23 cellular contexts compared by ENCODE assay signal in the genomic region with DNA sequence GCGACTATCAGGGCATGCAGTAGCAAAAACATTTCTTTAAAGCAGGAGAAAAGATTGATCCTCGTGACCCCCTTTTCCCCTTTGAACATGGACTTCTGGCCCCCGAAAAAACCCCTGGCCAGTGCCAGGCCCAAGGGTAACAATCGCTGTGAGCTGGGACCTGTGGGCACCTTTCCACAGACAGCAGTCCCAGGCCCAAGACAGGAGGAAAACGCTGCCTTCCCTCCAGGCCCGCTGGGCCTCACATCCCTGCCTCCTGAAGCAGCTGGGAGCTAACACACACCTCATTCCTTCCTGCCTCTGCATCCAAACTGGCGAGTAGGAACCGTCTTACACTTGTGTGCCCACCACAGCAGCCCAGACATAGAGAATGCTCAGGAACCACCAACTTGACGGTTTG. TPM values are rescaled to one million over a fixed set of nuclear protein-coding genes. Genes with fewer than 3 reads are reported as not detected.
DNase-seq lines count a peak whose midpoint lies in the region; ATAC-seq and TF ChIP-seq lines count a peak whose summit lies in the region.
"Had no signal": no experiment of that assay in that cellular context is flagged by ENCODE, and none has a peak within 500 bp of the region (broad histone marks: within the 10 kb centered on the region; RNA-seq: fewer than 3 reads in every experiment).

No MANE protein-coding gene starts in this region.

- peak overlapping the region; percentile 31 for H3K27ac Mint-ChIP-seq in endothelial cell (ENCODE audit: unreplicated experiment)
- H3K27ac Mint-ChIP-seq in activated naive CD8-positive, alpha-beta T cell treated with anti-CD3 and anti-CD28 coated beads for 36 hours: no peak overlapping the region
- H3K27ac Mint-ChIP-seq: activated T-cell treated with anti-CD3 and anti-CD28 coated beads, Interleukin-2, amount 50 U/mL, for 72 hours; effector memory CD8-positive, alpha-beta T cell; immature natural killer cell; natural killer cell; stimulated activated naive CD8-positive, alpha-beta T cell treated with anti-CD3 and anti-CD28 coated beads, Interleukin-15, amount 100 ng/mL, for 72 hours had no signal

- no peaks in the 10 kb centered on the region for H3K36me3 ChIP-seq in stomach smooth muscle (ENCODE audit: control insufficient read depth in 2 of 2, insufficient read depth in 2 of 2, low read length in 2 of 2)

- no peaks in the 10 kb centered on the region for H3K27me3 ChIP-seq in stomach smooth muscle (ENCODE audit: control insufficient read depth in 1 of 2, insufficient read depth in 2 of 2, low read length in 2 of 2)

- ATAC-seq in HG03520 (IDR thresholded peaks at IDR 0.05; ENCODE audit: unreplicated experiment): no peak
- no peak for ATAC-seq in HG02852 (IDR thresholded peaks at IDR 0.05; ENCODE audit: unreplicated experiment)
- ATAC-seq: activated T-cell treated with anti-CD3 and anti-CD28 coated beads, Interleukin-2, amount 50 U/mL, for 72 hours; effector memory CD8-positive, alpha-beta T cell; natural killer cell; stimulated activated naive CD8-positive, alpha-beta T cell treated with anti-CD3 and anti-CD28 coated beads, Interleukin-15, amount 100 ng/mL, for 72 hours had no signal

- H3K4me3 ChIP-seq in stomach smooth muscle (ENCODE audit: low read length in 2 of 2): peak overlapping the region in 1 of 2 donors; percentile 57
- H3K4me3 ChIP-seq: smooth muscle cell had no signal

- no peaks in the 10 kb centered on the region for H3K4me1 ChIP-seq in stomach smooth muscle (ENCODE audit: control insufficient read depth, insufficient read depth, low read length)

- H3K9me3 ChIP-seq in stomach smooth muscle (ENCODE audit: control insufficient read depth in 2 of 2, low read length in 2 of 2): no peaks in the 10 kb centered on the region

- intact Hi-C loops in posterior vena cava (cut with DNase I): no loop called here

- peaks cover 40% of the 10 kb centered on the region for H3K4me1 Mint-ChIP-seq in endothelial cell (ENCODE audit: unreplicated experiment)
- H3K4me1 Mint-ChIP-seq in activated naive CD8-positive, alpha-beta T cell treated with anti-CD3 and anti-CD28 coated beads for 36 hours: no peaks in the 10 kb centered on the region
- H3K4me1 Mint-ChIP-seq: immature natural killer cell; natural killer cell; stimulated activated naive CD8-positive, alpha-beta T cell treated with anti-CD3 and anti-CD28 coated beads, Interleukin-15, amount 100 ng/mL, for 72 hours had no signal

- H3K4me3 Mint-ChIP-seq in endothelial cell (ENCODE audit: unreplicated experiment): peak overlapping the region; percentile 38
- no peak overlapping the region for H3K4me3 Mint-ChIP-seq in activated naive CD8-positive, alpha-beta T cell treated with anti-CD3 and anti-CD28 coated beads for 36 hours
- H3K4me3 Mint-ChIP-seq: activated T-cell treated with anti-CD3 and anti-CD28 coated beads, Interleukin-2, amount 50 U/mL, for 72 hours; effector memory CD8-positive, alpha-beta T cell; immature natural killer cell; natural killer cell; stimulated activated naive CD8-positive, alpha-beta T cell treated with anti-CD3 and anti-CD28 coated beads, Interleukin-15, amount 100 ng/mL, for 72 hours had no signal

- DNase-seq in GM10266 (ENCODE audit: extremely low spot score): peak; percentile 1
- DNase-seq in endothelial cell (ENCODE audit: low spot score): no peak
- DNase-seq in mesenteric fat pad (ENCODE audit: low spot score): peak; percentile 33
- no peak for DNase-seq in activated naive CD8-positive, alpha-beta T cell treated with anti-CD3 and anti-CD28 coated beads for 36 hours
- no peak for DNase-seq in posterior vena cava (ENCODE audit: low spot score)
- DNase-seq: activated CD4-positive, CD25-positive, alpha-beta regulatory T cell treated with anti-CD3 and anti-CD28 coated beads, Interleukin-2, amount 50 U/mL, for 72 hours; activated CD8-positive, alpha-beta memory T cell treated with anti-CD3 and anti-CD28 coated beads for 24 hours; activated naive CD4-positive, alpha-beta T cell treated with anti-CD3 and anti-CD28 coated beads, Interleukin-2, amount 50 U/mL, for 16 hours; activated T-cell treated with anti-CD3 and anti-CD28 coated beads, Interleukin-2, amount 50 U/mL, for 72 hours; effector memory CD8-positive, alpha-beta T cell; immature natural killer cell; natural killer cell; NCI-H1417; NCI-H524 treated with DMSO at 0.1 percent for 48 hours; posterior cingulate gyrus; stimulated activated CD4-positive, alpha-beta T cell treated with anti-CD3 and anti-CD28 coated beads, Interleukin-4, amount 100 ng/mL, for 1 hour; stimulated activated naive CD8-positive, alpha-beta T cell treated with anti-CD3 and anti-CD28 coated beads, Interleukin-15, amount 100 ng/mL, for 72 hours; T1000 had no signal

- no peaks in the 10 kb centered on the region for H3K9me3 Mint-ChIP-seq in endothelial cell (ENCODE audit: unreplicated experiment)
- H3K9me3 Mint-ChIP-seq in activated naive CD8-positive, alpha-beta T cell treated with anti-CD3 and anti-CD28 coated beads for 36 hours: no peaks in the 10 kb centered on the region
- H3K9me3 Mint-ChIP-seq: activated T-cell treated with anti-CD3 and anti-CD28 coated beads, Interleukin-2, amount 50 U/mL, for 72 hours; CD14-positive monocyte; effector memory CD8-positive, alpha-beta T cell; immature natural killer cell; natural killer cell; stimulated activated naive CD8-positive, alpha-beta T cell treated with anti-CD3 and anti-CD28 coated beads, Interleukin-15, amount 100 ng/mL, for 72 hours had no signal

- peaks cover 8% of the 10 kb centered on the region for H3K27me3 Mint-ChIP-seq in endothelial cell (ENCODE audit: unreplicated experiment)
- no peaks in the 10 kb centered on the region for H3K27me3 Mint-ChIP-seq in activated naive CD8-positive, alpha-beta T cell treated with anti-CD3 and anti-CD28 coated beads for 36 hours
- H3K27me3 Mint-ChIP-seq: stimulated activated naive CD8-positive, alpha-beta T cell treated with anti-CD3 and anti-CD28 coated beads, Interleukin-15, amount 100 ng/mL, for 72 hours had no signal

- peaks cover 6% of the 10 kb centered on the region for H3K36me3 Mint-ChIP-seq in endothelial cell (ENCODE audit: low read depth, unreplicated experiment)
- H3K36me3 Mint-ChIP-seq in activated naive CD8-positive, alpha-beta T cell treated with anti-CD3 and anti-CD28 coated beads for 36 hours: no peaks in the 10 kb centered on the region
- H3K36me3 Mint-ChIP-seq: CD14-positive monocyte, immature natural killer cell, natural killer cell had no signal

- peak overlapping the region; percentile 18 for H3K27ac ChIP-seq in stomach smooth muscle (ENCODE audit: low read length)

- TF ChIP-seq CTCF in GM10266 (IDR thresholded peaks at IDR 0.05; ENCODE audit: control insufficient read depth, insufficient read depth, low read depth, missing control alignments) (no peak), endothelial cell (IDR thresholded peaks at IDR 0.05; ENCODE audit: unreplicated experiment) (no peak)

- no peak overlapping the region for H3K9ac ChIP-seq in stomach smooth muscle (ENCODE audit: low read length in 2 of 2)

RNA-seq across cellular contexts. Expression of a gene that starts 1.2 kb away (rescaled TPM):
- total RNA-seq in endothelial cell (ENCODE audit: unreplicated experiment) (56.0 TPM), mesenteric fat pad (733 TPM), posterior vena cava (100 to 1,000 TPM; 366 to 375 TPM)
- under 1 TPM; 0.24 to 0.25 TPM for total RNA-seq in activated naive CD8-positive, alpha-beta T cell treated with anti-CD3 and anti-CD28 coated beads for 36 hours
- total RNA-seq: smooth muscle cell had no signal

Comparison
In these comparisons a context has a peak if more than half of its experiments do, and no peak if none do; other contexts are left out.
1. DNase-seq: peak in GM10266 (single experiment) and mesenteric fat pad (single experiment); none in endothelial cell (single experiment), activated naive CD8-positive, alpha-beta T cell treated with anti-CD3 and anti-CD28 coated beads for 36 hours (single experiment) and posterior vena cava (single experiment).
2. RNA of a gene that starts 1.2 kb away (total RNA-seq): 733 TPM in mesenteric fat pad (single experiment), 366 to 375 TPM in posterior vena cava and 56.0 TPM in endothelial cell (single experiment); 0.24 to 0.25 TPM in activated naive CD8-positive, alpha-beta T cell treated with anti-CD3 and anti-CD28 coated beads for 36 hours; every median in the first group is over 10 times any median in the second.